ENCODE assay signal across 24 cellular contexts in the genomic region with DNA sequence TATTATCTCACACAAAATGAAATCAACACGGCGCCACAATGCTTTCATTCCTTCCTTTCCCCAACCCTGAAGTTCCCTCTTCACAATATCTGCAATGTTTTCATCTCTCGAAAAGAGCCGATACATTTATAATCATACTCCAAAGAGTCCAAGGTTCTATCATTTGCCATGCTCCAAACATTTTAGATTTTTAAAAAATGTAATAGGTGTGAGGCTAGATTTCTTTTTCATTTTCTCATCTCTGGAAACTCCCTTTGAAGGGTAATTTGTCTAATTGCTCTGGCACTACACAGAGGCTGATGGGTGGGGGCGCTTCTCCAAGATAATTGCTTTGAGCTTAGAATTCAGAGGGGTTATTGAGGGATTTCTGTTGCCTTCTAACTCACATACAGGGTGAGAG. TPM values are rescaled to one million over a fixed set of nuclear protein-coding genes. Genes with fewer than 3 reads are reported as not detected.
"Had no signal": no experiment of that assay in that cellular context is flagged by ENCODE, and none has a peak within 500 bp of the region (broad histone marks: within the 10 kb centered on the region; RNA-seq: fewer than 3 reads in every experiment).

No MANE protein-coding gene starts in this region.

- H3K36me3 ChIP-seq: brain microvascular endothelial cell, left lung, prostate gland, tibial artery, uterus had no signal

- H3K4me3 ChIP-seq: left lung, prostate gland, tibial artery, uterus had no signal

- H3K9me3 ChIP-seq: left lung, prostate gland, tibial artery, uterus had no signal

- DNase-seq: activated CD4-positive, alpha-beta T cell treated with anti-CD3 and anti-CD28 coated beads, Interleukin-2, amount 10 ng/mL, durations not matched to agents 24 days and 14 days; activated CD8-positive, alpha-beta T cell treated with anti-CD3 and anti-CD28 coated beads for 36 hours; activated naive CD4-positive, alpha-beta T cell treated with Interleukin-2 at 50 U/mL for 16 hours; activated T-cell treated with anti-CD3 and anti-CD28 coated beads, Interleukin-2, amount 50 U/mL, for 1 hour; brain microvascular endothelial cell; central memory CD4-positive, alpha-beta T cell; dorsolateral prefrontal cortex; foreskin melanocyte; kidney; left lung; midbrain; right cardiac atrium; stimulated activated naive CD8-positive, alpha-beta T cell treated with anti-CD3 and anti-CD28 coated beads, Interleukin-15, Interleukin-2, amounts not matched to agents 100 U/mL and 50 U/mL, for 24 hours; substantia nigra; T1000; tibial artery; uterus had no signal

- ATAC-seq: activated CD8-positive, alpha-beta T cell treated with anti-CD3 and anti-CD28 coated beads for 36 hours; left lung; right cardiac atrium; stimulated activated naive CD8-positive, alpha-beta T cell treated with anti-CD3 and anti-CD28 coated beads, Interleukin-15, Interleukin-2, amounts not matched to agents 100 U/mL and 50 U/mL, for 24 hours had no signal

- H3K27ac ChIP-seq: brain microvascular endothelial cell, left lung, prostate gland, tibial artery, uterus had no signal

RNA-seq across cellular contexts. Expression of a gene that starts 4.9 kb away (rescaled TPM):
- total RNA-seq: activated CD4-positive, alpha-beta T cell treated with anti-CD3 and anti-CD28 coated beads, Interleukin-2, amount 10 ng/mL, durations not matched to agents 24 days and 14 days; activated CD8-positive, alpha-beta T cell treated with anti-CD3 and anti-CD28 coated beads for 36 hours; activated T-helper 2 cell treated with anti-CD3 and anti-CD28 coated beads, Interferon-gamma antibody, Interleukin-2, Interleukin-4, amounts not matched to agents 10 μg/mL and 5 μg/mL and 100 μg/mL, durations not matched to agents 14 hours and 24 hours and 36 hours; epithelial cell of proximal tubule; lung microvascular endothelial cell; right cardiac atrium; skeletal muscle tissue had no signal

RNA-seq across cellular contexts. Expression of a gene that starts 14.4 kb away (rescaled TPM):
- total RNA-seq: activated CD4-positive, alpha-beta T cell treated with anti-CD3 and anti-CD28 coated beads, Interleukin-2, amount 10 ng/mL, durations not matched to agents 24 days and 14 days; activated CD8-positive, alpha-beta T cell treated with anti-CD3 and anti-CD28 coated beads for 36 hours; activated T-helper 2 cell treated with anti-CD3 and anti-CD28 coated beads, Interferon-gamma antibody, Interleukin-2, Interleukin-4, amounts not matched to agents 10 μg/mL and 5 μg/mL and 100 μg/mL, durations not matched to agents 14 hours and 24 hours and 36 hours; epithelial cell of proximal tubule; left lung; lung microvascular endothelial cell; omental fat pad; right cardiac atrium; skeletal muscle tissue had no signal
- polyA plus RNA-seq: fibroblast of lung, right cardiac atrium had no signal
